18 cellular contexts compared by ENCODE assay signal in the genomic region with DNA sequence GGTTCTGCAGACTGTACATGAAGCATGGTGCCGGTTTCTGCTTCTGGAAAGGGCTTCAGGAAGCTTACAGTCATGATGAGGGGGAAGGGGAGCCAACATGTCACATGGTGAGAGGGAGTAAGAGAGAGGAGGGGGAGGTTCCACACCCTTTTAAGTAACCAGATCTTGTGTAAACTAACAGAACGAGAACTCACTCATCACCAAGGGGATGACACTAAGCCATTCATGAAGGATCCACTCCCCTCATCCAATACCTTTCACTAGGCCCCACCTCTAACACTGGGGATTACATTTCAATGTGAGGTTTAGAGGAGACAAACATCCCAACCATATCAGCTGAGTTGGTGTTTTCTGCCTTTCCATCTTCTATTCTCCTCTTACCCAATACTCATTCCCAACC.
DNase-seq lines count a peak whose midpoint lies in the region; ATAC-seq and TF ChIP-seq lines count a peak whose summit lies in the region.
"Had no signal": no experiment of that assay in that cellular context is flagged by ENCODE, and none has a peak within 500 bp of the region (broad histone marks: within the 10 kb centered on the region; RNA-seq: fewer than 3 reads in every experiment).

No MANE protein-coding gene starts in this region.

- CTCF ChIA-PET in WTC11 (lab: Charles Lee), result no interaction called here
- CTCF ChIA-PET in A673 (lab: Charles Lee), result no interaction called here

- H3K27ac ChIP-seq in GM23338 (ENCODE audit: low read depth), result peak overlapping the region; percentile 23; the same call in 1 of the 2 replicates
- H3K27ac ChIP-seq in A673 (ENCODE audit: low read depth, low read length, poor library complexity, severe bottlenecking), result no peak overlapping the region
- H3K27ac ChIP-seq: 22Rv1; BLaER1 treated with 17β-estradiol and CSF1 and Interleukin-3, amounts not matched to agents 10 nM and 100 nM; GM23248 had no signal

- TF ChIP-seq CTCF in GM23338 (conservative IDR thresholded peaks at IDR 0.05; ENCODE audit: low read depth in 2 of 2) (no peak), WTC11 (IDR thresholded peaks at IDR 0.05) (no peak), A673 (conservative IDR thresholded peaks at IDR 0.05; ENCODE audit: low read depth, low read length) (no peak)

- H3K4me1 ChIP-seq in GM23338 (ENCODE audit: insufficient read depth), result peaks cover 11% of the 10 kb centered on the region
- no peaks in the 10 kb centered on the region for H3K4me1 ChIP-seq in A673 (ENCODE audit: insufficient read depth, low read length, poor library complexity, severe bottlenecking)
- H3K4me1 ChIP-seq: BE2C had no signal

- H3K9me2 ChIP-seq in GM23338 (ENCODE audit: insufficient read depth), result no peaks in the 10 kb centered on the region

- peaks cover 7% of the 10 kb centered on the region; the same call in 1 of the 2 replicates for H3K79me2 ChIP-seq in GM23338 (replicated peaks; ENCODE audit: insufficient read depth)

- H3K27ac Mint-ChIP-seq in GM23338 (no peak overlapping the region), WTC11 (peak overlapping the region; percentile 39)
- H3K27ac Mint-ChIP-seq: CD14-positive monocyte; CD4-positive, alpha-beta T cell; CD8-positive, alpha-beta memory T cell had no signal

- H3K36me3 Mint-ChIP-seq in GM23338 (ENCODE audit: low read depth) (peaks cover 66% of the 10 kb centered on the region), WTC11 (peaks cover 61% of the 10 kb centered on the region)
- H3K36me3 Mint-ChIP-seq: CD14-positive monocyte; CD8-positive, alpha-beta memory T cell had no signal

- DNase-seq in DMS53 (lab: John Stamatoyannopoulos, UW) (peak; percentile 7), DMS53 treated with DMSO at 0.1 percent for 48 hours (lab: John Stamatoyannopoulos, UW; ENCODE audit: unreplicated experiment) (no peak), GM23338 (ENCODE audit: low spot score) (peak; percentile 24), WTC11 (ENCODE audit: low spot score) (no peak), A673 (ENCODE audit: low spot score) (no peak), cerebellar cortex (ENCODE audit: low spot score) (no peak)
- DNase-seq: ACHN; AML-193; BE2C; CD4-positive, alpha-beta T cell; CD8-positive, alpha-beta memory T cell; DMS 273 treated with DMSO at 0.1 percent for 48 hours; DND-41; GM23248; HCEC 1CT had no signal

- H3K27me3 ChIP-seq in GM23338 (ENCODE audit: insufficient read depth) (peaks cover 5% of the 10 kb centered on the region; the same call in 1 of the 2 replicates), A673 (replicated peaks; ENCODE audit: insufficient read depth, low read depth, low read length, poor library complexity) (peaks cover 36% of the 10 kb centered on the region)
- H3K27me3 ChIP-seq: BE2C; BLaER1 treated with 17β-estradiol and CSF1 and Interleukin-3, amounts not matched to agents 10 nM and 100 nM had no signal

- no peak overlapping the region for H3K4me2 ChIP-seq in GM23338
- H3K4me2 ChIP-seq: BLaER1 treated with 17β-estradiol and CSF1 and Interleukin-3, amounts not matched to agents 10 nM and 100 nM had no signal

- H3K9me3 Mint-ChIP-seq in GM23338, result no peaks in the 10 kb centered on the region; the same call in 2 of the 3 replicates
- no peaks in the 10 kb centered on the region for H3K9me3 Mint-ChIP-seq in WTC11
- H3K9me3 Mint-ChIP-seq: CD4-positive, alpha-beta T cell had no signal

- H3K4me3 ChIP-seq in GM23338 (no peak overlapping the region), A673 (ENCODE audit: low read depth, low read length, poor library complexity, severe bottlenecking) (no peak overlapping the region)
- H3K4me3 ChIP-seq: BLaER1 treated with 17β-estradiol and CSF1 and Interleukin-3, amounts not matched to agents 10 nM and 100 nM; GM23248 had no signal

- H3F3A ChIP-seq in GM23338 (replicated peaks; ENCODE audit: low read depth), result peaks cover 32% of the 10 kb centered on the region

- H3K36me3 ChIP-seq in GM23338 (ENCODE audit: insufficient read depth) (peaks cover 61% of the 10 kb centered on the region), A673 (ENCODE audit: insufficient read depth, low read length, poor library complexity, severe bottlenecking) (no peaks in the 10 kb centered on the region)
- H3K36me3 ChIP-seq: BE2C; BLaER1 treated with 17β-estradiol and CSF1 and Interleukin-3, amounts not matched to agents 10 nM and 100 nM had no signal

- H3K4me3 Mint-ChIP-seq in GM23338 (no peak overlapping the region), WTC11 (no peak overlapping the region)
- H3K4me3 Mint-ChIP-seq: CD14-positive monocyte; CD4-positive, alpha-beta T cell; CD8-positive, alpha-beta memory T cell had no signal

- no peak overlapping the region for H2AFZ ChIP-seq in GM23338
- H2AFZ ChIP-seq: GM23248 had no signal

- intact Hi-C loops in A673 (cut with micrococcal nuclease; ENCODE audit: unreplicated experiment), result no loop called here

- BruUV-seq in A673 (replicated peaks; lab: Mats Ljungman, UMichigan), result no TSS peak

- ATAC-seq in GM23338 (peak; percentile 19), WTC11 (no peak; the same call in 1 of the 2 replicates)

- POLR2A ChIA-PET in WTC11 (lab: Charles Lee) (no interaction called here), A673 (lab: Charles Lee; ENCODE audit: low non-redundant PET) (no interaction called here)

- peaks cover 31% of the 10 kb centered on the region for H4K20me1 ChIP-seq in GM23338 (replicated peaks; ENCODE audit: insufficient read depth)
- H4K20me1 ChIP-seq: BLaER1 treated with 17β-estradiol and CSF1 and Interleukin-3, amounts not matched to agents 10 nM and 100 nM had no signal

- H3K4me1 Mint-ChIP-seq in GM23338 (peaks cover 31% of the 10 kb centered on the region; the same call in 2 of the 3 replicates), WTC11 (peaks cover 45% of the 10 kb centered on the region)
- H3K4me1 Mint-ChIP-seq: CD14-positive monocyte; CD8-positive, alpha-beta memory T cell had no signal

- peaks cover 7% of the 10 kb centered on the region for H3K27me3 Mint-ChIP-seq in GM23338 (ENCODE audit: insufficient read depth, low read depth, poor library complexity)
- peaks cover 7% of the 10 kb centered on the region for H3K27me3 Mint-ChIP-seq in WTC11 (ENCODE audit: low read depth)
- H3K27me3 Mint-ChIP-seq: CD4-positive, alpha-beta T cell; CD8-positive, alpha-beta memory T cell had no signal

- H3K9me3 ChIP-seq in A673 (ENCODE audit: low read depth, low read length, poor library complexity, severe bottlenecking), result no peaks in the 10 kb centered on the region
- H3K9me3 ChIP-seq: BE2C; BLaER1 treated with 17β-estradiol and CSF1 and Interleukin-3, amounts not matched to agents 10 nM and 100 nM had no signal

TF ChIP-seq in GM23338, 12 proteins besides CTCF, POLR2A, EP300 and RAD21 (continues in another document):
- TF ChIP-seq, protein P1, sequence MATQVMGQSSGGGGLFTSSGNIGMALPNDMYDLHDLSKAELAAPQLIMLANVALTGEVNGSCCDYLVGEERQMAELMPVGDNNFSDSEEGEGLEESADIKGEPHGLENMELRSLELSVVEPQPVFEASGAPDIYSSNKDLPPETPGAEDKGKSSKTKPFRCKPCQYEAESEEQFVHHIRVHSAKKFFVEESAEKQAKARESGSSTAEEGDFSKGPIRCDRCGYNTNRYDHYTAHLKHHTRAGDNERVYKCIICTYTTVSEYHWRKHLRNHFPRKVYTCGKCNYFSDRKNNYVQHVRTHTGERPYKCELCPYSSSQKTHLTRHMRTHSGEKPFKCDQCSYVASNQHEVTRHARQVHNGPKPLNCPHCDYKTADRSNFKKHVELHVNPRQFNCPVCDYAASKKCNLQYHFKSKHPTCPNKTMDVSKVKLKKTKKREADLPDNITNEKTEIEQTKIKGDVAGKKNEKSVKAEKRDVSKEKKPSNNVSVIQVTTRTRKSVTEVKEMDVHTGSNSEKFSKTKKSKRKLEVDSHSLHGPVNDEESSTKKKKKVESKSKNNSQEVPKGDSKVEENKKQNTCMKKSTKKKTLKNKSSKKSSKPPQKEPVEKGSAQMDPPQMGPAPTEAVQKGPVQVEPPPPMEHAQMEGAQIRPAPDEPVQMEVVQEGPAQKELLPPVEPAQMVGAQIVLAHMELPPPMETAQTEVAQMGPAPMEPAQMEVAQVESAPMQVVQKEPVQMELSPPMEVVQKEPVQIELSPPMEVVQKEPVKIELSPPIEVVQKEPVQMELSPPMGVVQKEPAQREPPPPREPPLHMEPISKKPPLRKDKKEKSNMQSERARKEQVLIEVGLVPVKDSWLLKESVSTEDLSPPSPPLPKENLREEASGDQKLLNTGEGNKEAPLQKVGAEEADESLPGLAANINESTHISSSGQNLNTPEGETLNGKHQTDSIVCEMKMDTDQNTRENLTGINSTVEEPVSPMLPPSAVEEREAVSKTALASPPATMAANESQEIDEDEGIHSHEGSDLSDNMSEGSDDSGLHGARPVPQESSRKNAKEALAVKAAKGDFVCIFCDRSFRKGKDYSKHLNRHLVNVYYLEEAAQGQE (IDR thresholded peaks at IDR 0.05; ENCODE audit: unreplicated experiment), result no peak
- peak; percentile 36; the same call in 1 of the 2 replicates for TF ChIP-seq POLR2AphosphoS5 (IDR thresholded peaks at IDR 0.05; ENCODE audit: low read depth)
- TF ChIP-seq ZNF331 (CRISPR knock-in tag; IDR thresholded peaks at IDR 0.05; ENCODE audit: low read depth), result no peak

TF ChIP-seq in WTC11, 78 proteins besides CTCF, POLR2A, EP300 and RAD21 (continues in another document):
- TF ChIP-seq, protein P2, sequence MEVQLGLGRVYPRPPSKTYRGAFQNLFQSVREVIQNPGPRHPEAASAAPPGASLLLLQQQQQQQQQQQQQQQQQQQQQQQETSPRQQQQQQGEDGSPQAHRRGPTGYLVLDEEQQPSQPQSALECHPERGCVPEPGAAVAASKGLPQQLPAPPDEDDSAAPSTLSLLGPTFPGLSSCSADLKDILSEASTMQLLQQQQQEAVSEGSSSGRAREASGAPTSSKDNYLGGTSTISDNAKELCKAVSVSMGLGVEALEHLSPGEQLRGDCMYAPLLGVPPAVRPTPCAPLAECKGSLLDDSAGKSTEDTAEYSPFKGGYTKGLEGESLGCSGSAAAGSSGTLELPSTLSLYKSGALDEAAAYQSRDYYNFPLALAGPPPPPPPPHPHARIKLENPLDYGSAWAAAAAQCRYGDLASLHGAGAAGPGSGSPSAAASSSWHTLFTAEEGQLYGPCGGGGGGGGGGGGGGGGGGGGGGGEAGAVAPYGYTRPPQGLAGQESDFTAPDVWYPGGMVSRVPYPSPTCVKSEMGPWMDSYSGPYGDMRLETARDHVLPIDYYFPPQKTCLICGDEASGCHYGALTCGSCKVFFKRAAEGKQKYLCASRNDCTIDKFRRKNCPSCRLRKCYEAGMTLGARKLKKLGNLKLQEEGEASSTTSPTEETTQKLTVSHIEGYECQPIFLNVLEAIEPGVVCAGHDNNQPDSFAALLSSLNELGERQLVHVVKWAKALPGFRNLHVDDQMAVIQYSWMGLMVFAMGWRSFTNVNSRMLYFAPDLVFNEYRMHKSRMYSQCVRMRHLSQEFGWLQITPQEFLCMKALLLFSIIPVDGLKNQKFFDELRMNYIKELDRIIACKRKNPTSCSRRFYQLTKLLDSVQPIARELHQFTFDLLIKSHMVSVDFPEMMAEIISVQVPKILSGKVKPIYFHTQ (CRISPR knock-in tag; IDR thresholded peaks at IDR 0.05), result peak; percentile 25; the same call in 1 of the 2 replicates
- TF ChIP-seq PRRX2 (CRISPR knock-in tag; IDR thresholded peaks at IDR 0.05), result peak; percentile 37; the same call in 1 of the 2 replicates
- no peak for TF ChIP-seq CREB1 (CRISPR knock-in tag; IDR thresholded peaks at IDR 0.05)
- no peak for TF ChIP-seq ZNF263 (CRISPR knock-in tag; IDR thresholded peaks at IDR 0.05; ENCODE audit: low read depth)
- TF ChIP-seq GABPB1 (CRISPR knock-in tag; IDR thresholded peaks at IDR 0.05), result no peak

Comparison
In these comparisons a context has a peak if more than half of its experiments do, and no peak if none do; other contexts are left out.
1. DNase-seq: peak in DMS53 (single experiment) and GM23338 (single experiment); none in DMS53 treated with DMSO at 0.1 percent for 48 hours (single experiment), WTC11 (single experiment), A673 (single experiment) and cerebellar cortex (single experiment).